9 cellular contexts compared by ENCODE assay signal in the genomic region with DNA sequence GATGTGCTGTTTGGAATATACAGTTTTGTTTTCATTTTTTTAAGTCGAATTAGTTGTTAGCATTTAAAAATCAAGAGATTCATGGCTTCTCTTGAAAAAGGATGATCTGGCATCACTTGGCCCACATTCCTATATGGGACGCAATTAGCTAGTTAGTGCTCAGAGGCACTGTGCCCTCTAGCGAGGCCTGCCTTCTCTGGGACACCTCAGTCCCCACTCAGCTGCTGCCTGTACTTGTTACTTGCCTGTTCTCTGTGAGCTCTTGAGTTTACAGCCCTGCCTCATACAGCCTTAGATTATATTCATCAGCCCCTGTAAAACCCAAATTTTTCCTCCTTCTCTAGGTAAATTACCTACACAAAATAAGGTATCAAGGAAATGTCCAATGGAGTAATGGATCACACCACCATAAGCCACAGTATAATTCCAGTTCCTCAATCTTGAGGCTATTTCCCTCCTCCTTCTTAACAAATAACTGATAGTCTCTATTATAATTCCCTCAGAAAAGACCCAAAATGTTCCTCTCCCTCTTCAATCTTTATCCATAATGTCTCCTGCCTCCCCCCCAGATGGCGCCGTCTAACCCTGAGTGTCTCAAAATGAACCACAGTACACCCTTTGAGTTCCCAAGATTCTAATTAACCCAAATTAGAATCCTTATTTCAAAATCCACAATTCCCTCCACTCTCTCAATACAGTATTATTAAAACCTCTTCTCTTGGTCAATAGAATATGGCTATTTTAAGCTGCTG. TPM values are rescaled to one million over a fixed set of nuclear protein-coding genes. Genes with fewer than 3 reads are reported as not detected.
A peak's percentile ranks its signal among the peaks of the same experiment; 100 is the strongest.
DNase-seq lines count a peak whose midpoint lies in the region; ATAC-seq, FAIRE-seq and TF ChIP-seq lines count a peak whose summit lies in the region.
"Had no signal": no experiment of that assay in that cellular context is flagged by ENCODE, and none has a peak within 500 bp of the region (broad histone marks: within the 10 kb centered on the region; RNA-seq: fewer than 3 reads in every experiment).

No MANE protein-coding gene starts in this region.

- intact Hi-C loops in A673 (cut with micrococcal nuclease; ENCODE audit: unreplicated experiment): loop anchor here (1.0 kb wide), 1 partner anchor 247 kb away; no protein-coding TSS in a partner anchor
- intact Hi-C loops in uterus (cut with DNase I; ENCODE audit: low total_unique reads): no loop called here

- peak overlapping the region; percentile 94 for H3K27ac Mint-ChIP-seq in astrocyte (ENCODE audit: unreplicated experiment)

- H3K27me3 Mint-ChIP-seq in astrocyte (ENCODE audit: low read depth, unreplicated experiment): no peaks in the 10 kb centered on the region

- H3K4me3 Mint-ChIP-seq in astrocyte (ENCODE audit: unreplicated experiment): peak overlapping the region; percentile 94

- FAIRE-seq in astrocyte (lab: Jason Lieb, UNC): no peak
- FAIRE-seq: endometrium had no signal

- peaks cover 19% of the 10 kb centered on the region for H3K36me3 Mint-ChIP-seq in astrocyte (ENCODE audit: low read depth, unreplicated experiment)

- H3K27ac ChIP-seq in A673 (ENCODE audit: low read depth, low read length, poor library complexity, severe bottlenecking) (no peak overlapping the region), OCI-LY3 (ENCODE audit: low read length) (peak overlapping the region; percentile 85), astrocyte (ENCODE audit: low read depth, low read length) (peak overlapping the region; percentile 79), uterus (peak overlapping the region in 1 of 2 donors; percentile 93)

- H3K9ac ChIP-seq in OCI-LY3 (ENCODE audit: low read length): peak overlapping the region; percentile 91
- H3K9ac ChIP-seq in astrocyte (ENCODE audit: low read length): peak overlapping the region; percentile 86

- peaks cover 17% of the 10 kb centered on the region for H3K4me1 ChIP-seq in A673 (ENCODE audit: insufficient read depth, low read length, poor library complexity, severe bottlenecking)
- peaks cover 61% of the 10 kb centered on the region for H3K4me1 ChIP-seq in OCI-LY3 (ENCODE audit: low read length)
- peaks cover 5% of the 10 kb centered on the region for H3K4me1 ChIP-seq in astrocyte (ENCODE audit: insufficient read depth, low read length)
- no peaks in the 10 kb centered on the region for H3K4me1 ChIP-seq in uterus

- H3K4me3 ChIP-seq in A673 (ENCODE audit: low read depth, low read length, poor library complexity, severe bottlenecking) (no peak overlapping the region), GM12864 (ENCODE audit: low read depth, low read length) (peak overlapping the region; percentile 94; the same call in 1 of the 2 replicates), OCI-LY3 (ENCODE audit: low read length) (peak overlapping the region; percentile 93), astrocyte (ENCODE audit: insufficient read depth, low read depth, low read length) (peak overlapping the region; percentile 94), uterus (no peak overlapping the region)

- ATAC-seq in GM18505 (IDR thresholded peaks at IDR 0.05; ENCODE audit: unreplicated experiment): no peak

- peaks cover 4% of the 10 kb centered on the region for H3K36me3 ChIP-seq in A673 (ENCODE audit: insufficient read depth, low read length, poor library complexity, severe bottlenecking)
- peaks cover 37% of the 10 kb centered on the region for H3K36me3 ChIP-seq in OCI-LY3 (replicated peaks; ENCODE audit: low read depth, low read length)
- peaks cover 18% of the 10 kb centered on the region for H3K36me3 ChIP-seq in astrocyte (ENCODE audit: insufficient read depth, low read length)
- H3K36me3 ChIP-seq in uterus: no peaks in the 10 kb centered on the region

- POLR2A ChIA-PET in A673 (lab: Charles Lee; ENCODE audit: low non-redundant PET): no interaction called here

- no TSS peak for BruUV-seq in A673 (replicated peaks; lab: Mats Ljungman, UMichigan)

- H4K20me1 ChIP-seq in OCI-LY3 (ENCODE audit: insufficient read depth, low read length) (no peaks in the 10 kb centered on the region), astrocyte (ENCODE audit: insufficient read depth, low read length) (peaks cover 29% of the 10 kb centered on the region)

- H2AFZ ChIP-seq in OCI-LY3 (ENCODE audit: low read depth, low read length) (no peak overlapping the region), astrocyte (ENCODE audit: low read depth, low read length) (no peak overlapping the region)

- H3K4me1 Mint-ChIP-seq in astrocyte (ENCODE audit: low read depth, unreplicated experiment): peaks cover 24% of the 10 kb centered on the region

- H3K9me3 ChIP-seq in A673 (ENCODE audit: low read depth, low read length, poor library complexity, severe bottlenecking) (no peaks in the 10 kb centered on the region), OCI-LY3 (ENCODE audit: insufficient read depth, low read length) (no peaks in the 10 kb centered on the region), astrocyte (ENCODE audit: insufficient read depth, low read depth, low read length) (no peaks in the 10 kb centered on the region), uterus (no peaks in the 10 kb centered on the region)

- no peak for TF ChIP-seq POLR2A in uterus (IDR thresholded peaks at IDR 0.05)
- TF ChIP-seq POLR2A in GM18505 (IDR thresholded peaks at IDR 0.05; ENCODE audit: borderline replicate concordance, extremely low read depth, insufficient read depth, insufficient read length): no peak

- H3K9me3 Mint-ChIP-seq in astrocyte (ENCODE audit: unreplicated experiment): no peaks in the 10 kb centered on the region

- H3K79me2 ChIP-seq in OCI-LY3 (ENCODE audit: low read length) (peaks cover 83% of the 10 kb centered on the region), astrocyte (ENCODE audit: insufficient read depth, low read length) (peaks cover 68% of the 10 kb centered on the region)

- H3K27me3 ChIP-seq in A673 (replicated peaks; ENCODE audit: insufficient read depth, low read depth, low read length, poor library complexity) (no peaks in the 10 kb centered on the region), OCI-LY3 (ENCODE audit: low read depth, low read length) (no peaks in the 10 kb centered on the region), astrocyte (ENCODE audit: insufficient read depth, low read length) (no peaks in the 10 kb centered on the region), uterus (no peaks in the 10 kb centered on the region)

- CTCF ChIA-PET in A673 (lab: Charles Lee): no interaction called here

- TF ChIP-seq CTCF in A673 (conservative IDR thresholded peaks at IDR 0.05; ENCODE audit: low read depth, low read length) (peak; percentile 67), GM12864 (IDR thresholded peaks at IDR 0.05; ENCODE audit: low read depth, low read length, missing control alignments) (peak; percentile 44), OCI-LY3 (IDR thresholded peaks at IDR 0.05; ENCODE audit: low read depth, low read length) (peak; percentile 51), astrocyte (IDR thresholded peaks at IDR 0.05; ENCODE audit: insufficient read depth, low read depth, low read length) (peak; percentile 47), uterus (IDR thresholded peaks at IDR 0.05) (peak in 1 of 4 experiments; percentile 8)

- DNase-seq in A673 (ENCODE audit: low spot score) (peak; percentile 60), GM12864 (ENCODE audit: low read depth) (no peak), astrocyte (ENCODE audit: low read depth) (no peak), myocyte (ENCODE audit: low read depth) (peak; percentile 67), uterus (no peak), DMS79 (lab: John Stamatoyannopoulos, UW) (no peak)

- peak overlapping the region; percentile 81 for H3K4me2 ChIP-seq in OCI-LY3 (ENCODE audit: low read length)
- peak overlapping the region; percentile 88 for H3K4me2 ChIP-seq in astrocyte (ENCODE audit: low read length)

RNA-seq across cellular contexts. Expression of gene ZMAT3, which starts 2.7 kb away (rescaled TPM):
- total RNA-seq in A673 (2021) (8.6 and 9.5 TPM in 2 replicates), astrocyte (89.1 and 89.6 TPM in 2 replicates), myocyte (57.7 and 86.1 TPM in 2 replicates), uterus (10 to 100 TPM in 3 of 4 donors, 1 to 10 TPM in 1; 9.4 to 24.4 (median 13.9) TPM)
- polyA plus RNA-seq in myocyte (2012): 51.7 TPM

Comparison
In these comparisons a context has a peak if more than half of its experiments do, and no peak if none do; other contexts are left out.
1. DNase-seq: peak in A673 (single experiment) and myocyte (single experiment); none in GM12864 (single experiment), astrocyte (single experiment), uterus (0 of 2) and DMS79 (single experiment).
2. H3K4me3 ChIP-seq: peak in GM12864 (single experiment), OCI-LY3 (single experiment) and astrocyte (single experiment); none in A673 (single experiment) and uterus (0 of 2).